ENCODE assay signal across 16 cellular contexts in genomic region chr6:25359891-25360290, GRCh38.
A peak's percentile ranks its signal among the peaks of the same experiment; 100 is the strongest.
DNase-seq lines count a peak whose midpoint lies in the region; ATAC-seq, FAIRE-seq and TF ChIP-seq lines count a peak whose summit lies in the region.
"Had no signal": no experiment of that assay in that cellular context is flagged by ENCODE, and none has a peak within 500 bp of the region (broad histone marks: within the 10 kb centered on the region; RNA-seq: fewer than 3 reads in every experiment).

No MANE protein-coding gene starts in this region.

- H3K4me3 ChIP-seq in ACC112 (ENCODE audit: low read depth, low read length), result peak overlapping the region; percentile 30; the same call in 1 of the 2 replicates
- no peak overlapping the region for H3K4me3 ChIP-seq in astrocyte (ENCODE audit: insufficient read depth, low read depth, low read length)
- H3K4me3 ChIP-seq in CD8-positive, alpha-beta memory T cell (ENCODE audit: low read length), result no peak overlapping the region
- H3K4me3 ChIP-seq: adrenal gland, ovary had no signal

- H3K27ac ChIP-seq in ACC112 (ENCODE audit: low read depth, low read length), result peak overlapping the region; percentile 63
- H3K27ac ChIP-seq in astrocyte (ENCODE audit: low read depth, low read length), result no peak overlapping the region
- H3K27ac ChIP-seq in CD8-positive, alpha-beta memory T cell (ENCODE audit: low read depth, low read length), result no peak overlapping the region
- H3K27ac ChIP-seq: ovary, VCaP had no signal

- CTCF ChIA-PET in CD8-positive, alpha-beta memory T cell (lab: Charles Lee), result no interaction called here

- H3K9ac ChIP-seq in astrocyte (ENCODE audit: low read length), result no peak overlapping the region

- POLR2A ChIA-PET in CD8-positive, alpha-beta memory T cell (lab: Charles Lee), result no interaction called here

- H3K36me3 Mint-ChIP-seq in astrocyte (ENCODE audit: low read depth, unreplicated experiment) (no peaks in the 10 kb centered on the region), mesothelial cell of epicardium (no peaks in the 10 kb centered on the region)
- no peaks in the 10 kb centered on the region for H3K36me3 Mint-ChIP-seq in CD8-positive, alpha-beta memory T cell

- H3K27me3 ChIP-seq in ACC112 (ENCODE audit: insufficient read depth, low read length) (no peaks in the 10 kb centered on the region), astrocyte (ENCODE audit: insufficient read depth, low read length) (no peaks in the 10 kb centered on the region)
- no peaks in the 10 kb centered on the region for H3K27me3 ChIP-seq in CD8-positive, alpha-beta memory T cell (ENCODE audit: insufficient read depth, low read length, poor library complexity, severe bottlenecking)
- H3K27me3 ChIP-seq: adrenal gland, ovary had no signal

- H3K4me2 ChIP-seq in astrocyte (ENCODE audit: low read length), result peak overlapping the region; percentile 74

- H3K79me2 ChIP-seq in ACC112 (ENCODE audit: control insufficient read depth, insufficient read depth, low read length, unreplicated experiment) (peaks cover 2% of the 10 kb centered on the region), astrocyte (ENCODE audit: insufficient read depth, low read length) (no peaks in the 10 kb centered on the region)

- peak overlapping the region; percentile 31 for H3K4me3 Mint-ChIP-seq in astrocyte (ENCODE audit: unreplicated experiment)
- H3K4me3 Mint-ChIP-seq in mesothelial cell of epicardium, result no peak overlapping the region
- no peak overlapping the region for H3K4me3 Mint-ChIP-seq in CD8-positive, alpha-beta memory T cell
- H3K4me3 Mint-ChIP-seq: B cell had no signal

- H3K9me3 ChIP-seq in astrocyte (ENCODE audit: insufficient read depth, low read depth, low read length), result no peaks in the 10 kb centered on the region
- H3K9me3 ChIP-seq in CD8-positive, alpha-beta memory T cell (ENCODE audit: low read length), result no peaks in the 10 kb centered on the region
- H3K9me3 ChIP-seq: adrenal gland, ovary had no signal

- no peak for ATAC-seq in esophagus mucosa
- ATAC-seq: HepG2 had no signal

- peak overlapping the region; percentile 96 for H3K27ac Mint-ChIP-seq in astrocyte (ENCODE audit: unreplicated experiment)
- H3K27ac Mint-ChIP-seq in mesothelial cell of epicardium, result peak overlapping the region; percentile 49
- no peak overlapping the region for H3K27ac Mint-ChIP-seq in CD8-positive, alpha-beta memory T cell
- H3K27ac Mint-ChIP-seq: B cell had no signal

- no peaks in the 10 kb centered on the region for H3K27me3 Mint-ChIP-seq in astrocyte (ENCODE audit: low read depth, unreplicated experiment)
- no peaks in the 10 kb centered on the region for H3K27me3 Mint-ChIP-seq in mesothelial cell of epicardium (ENCODE audit: low read depth)
- H3K27me3 Mint-ChIP-seq in CD8-positive, alpha-beta memory T cell, result peaks cover 0 to 4% of the 10 kb centered on the region in 2 donors
- H3K27me3 Mint-ChIP-seq: B cell had no signal

- TF ChIP-seq CTCF in astrocyte (IDR thresholded peaks at IDR 0.05; ENCODE audit: insufficient read depth, low read depth, low read length) (no peak), mesothelial cell of epicardium (IDR thresholded peaks at IDR 0.05; ENCODE audit: unreplicated experiment) (no peak)

- H3K4me1 Mint-ChIP-seq in astrocyte (ENCODE audit: low read depth, unreplicated experiment) (peaks cover 30% of the 10 kb centered on the region), mesothelial cell of epicardium (peaks cover 29% of the 10 kb centered on the region)
- H3K4me1 Mint-ChIP-seq in CD8-positive, alpha-beta memory T cell, result no peaks in the 10 kb centered on the region

- no peaks in the 10 kb centered on the region for H4K20me1 ChIP-seq in astrocyte (ENCODE audit: insufficient read depth, low read length)

- H3K4me1 ChIP-seq in ACC112 (ENCODE audit: control insufficient read depth, insufficient read depth, low read length, unreplicated experiment) (peaks cover 30% of the 10 kb centered on the region), astrocyte (ENCODE audit: insufficient read depth, low read length) (peaks cover 16% of the 10 kb centered on the region)
- H3K4me1 ChIP-seq in CD8-positive, alpha-beta memory T cell (ENCODE audit: insufficient read depth, low read length), result no peaks in the 10 kb centered on the region

- no peak for FAIRE-seq in astrocyte (lab: Jason Lieb, UNC)
- FAIRE-seq: HepG2 had no signal

- peak; percentile 10 for DNase-seq in NCI-H1105 treated with DMSO at 0.1 percent for 48 hours (lab: John Stamatoyannopoulos, UW)
- DNase-seq in astrocyte (ENCODE audit: low read depth), result no peak
- no peak for DNase-seq in mesothelial cell of epicardium (ENCODE audit: low spot score in 2 of 2, unreplicated experiment in 2 of 2)
- no peak for DNase-seq in RKO (ENCODE audit: low spot score)
- DNase-seq in CD8-positive, alpha-beta memory T cell, result no peak
- no peak for DNase-seq in NCI-H187 treated with DMSO at 0.1 percent for 48 hours (lab: John Stamatoyannopoulos, UW)
- DNase-seq: H7, NCI-H2029, SHP77 had no signal

- H2AFZ ChIP-seq in ACC112 (ENCODE audit: low read length, unreplicated experiment) (peak overlapping the region; percentile 5), astrocyte (ENCODE audit: low read depth, low read length) (no peak overlapping the region)

- H3K9me3 Mint-ChIP-seq in astrocyte (ENCODE audit: unreplicated experiment) (no peaks in the 10 kb centered on the region), mesothelial cell of epicardium (no peaks in the 10 kb centered on the region)
- no peaks in the 10 kb centered on the region for H3K9me3 Mint-ChIP-seq in CD8-positive, alpha-beta memory T cell

- H3K36me3 ChIP-seq in ACC112 (ENCODE audit: insufficient read depth, low read length) (no peaks in the 10 kb centered on the region), astrocyte (ENCODE audit: insufficient read depth, low read length) (no peaks in the 10 kb centered on the region)
- no peaks in the 10 kb centered on the region for H3K36me3 ChIP-seq in CD8-positive, alpha-beta memory T cell (ENCODE audit: insufficient read depth, low read length)
- H3K36me3 ChIP-seq: adrenal gland, ovary had no signal

Comparison
In these comparisons a context has a peak if more than half of its experiments do, and no peak if none do; other contexts are left out.
1. H3K27ac Mint-ChIP-seq: peak in astrocyte (single experiment) and mesothelial cell of epicardium (single experiment); none in CD8-positive, alpha-beta memory T cell (0 of 8).